ENCODE assay signal across 26 cellular contexts in genomic region chr20:23884136-23884770, GRCh38. TPM values are rescaled to one million over a fixed set of nuclear protein-coding genes. Genes with fewer than 3 reads are reported as not detected.
"Had no signal": no experiment of that assay in that cellular context is flagged by ENCODE, and none has a peak within 500 bp of the region (broad histone marks: within the 10 kb centered on the region; RNA-seq: fewer than 3 reads in every experiment).

No MANE protein-coding gene starts in this region.

- H3K27me3 Mint-ChIP-seq: activated CD8-positive, alpha-beta T cell treated with anti-CD3 and anti-CD28 coated beads for 36 hours; activated naive CD4-positive, alpha-beta T cell treated with anti-CD3 and anti-CD28 coated beads, Interleukin-2, amount 10 ng/mL, durations not matched to agents 7 days and 5 days; activated naive CD8-positive, alpha-beta T cell treated with anti-CD3 and anti-CD28 coated beads for 36 hours had no signal

- ATAC-seq: activated CD4-positive, CD25-positive, alpha-beta regulatory T cell treated with anti-CD3 and anti-CD28 coated beads, Interleukin-2, amount 50 U/mL, for 24 hours; activated CD8-positive, alpha-beta T cell treated with anti-CD3 and anti-CD28 coated beads for 36 hours; activated T-cell treated with anti-CD3 and anti-CD28 coated beads, Interleukin-2, amount 50 U/mL, for 72 hours; T-cell had no signal

- H3K27ac ChIP-seq: brain microvascular endothelial cell had no signal

- DNase-seq: activated CD4-positive, alpha-beta T cell treated with anti-CD3 and anti-CD28 coated beads for 4 hours; activated CD8-positive, alpha-beta memory T cell treated with anti-CD3 and anti-CD28 coated beads, Interleukin-2, amount 50 U/mL, for 4 hours; activated CD8-positive, alpha-beta T cell treated with anti-CD3 and anti-CD28 coated beads for 36 hours; activated gamma-delta T cell treated with Interleukin-2 at 50 U/mL for 16 hours; activated naive CD4-positive, alpha-beta T cell treated with anti-CD3 and anti-CD28 coated beads, Interleukin-2, amount 10 ng/mL, durations not matched to agents 7 days and 5 days; activated naive CD8-positive, alpha-beta T cell treated with anti-CD3 and anti-CD28 coated beads for 36 hours; activated T-cell treated with anti-CD3 and anti-CD28 coated beads, Interleukin-2, amount 50 U/mL, for 72 hours; brain microvascular endothelial cell; cerebellar nuclear complex; NCI-H1092; NCI-H1417; NCI-H1694; NCI-H2029; NCI-H2107; NCI-H2171 treated with DMSO at 0.1 percent for 48 hours; NCI-H226; NCI-H510A; NCI-H526 treated with DMSO at 0.1 percent for 48 hours; SIG-M5; T-cell; T-helper 2 cell; T1000 had no signal

- H3K4me3 Mint-ChIP-seq: activated CD8-positive, alpha-beta T cell treated with anti-CD3 and anti-CD28 coated beads for 36 hours; activated naive CD4-positive, alpha-beta T cell treated with anti-CD3 and anti-CD28 coated beads, Interleukin-2, amount 10 ng/mL, durations not matched to agents 7 days and 5 days; activated naive CD8-positive, alpha-beta T cell treated with anti-CD3 and anti-CD28 coated beads for 36 hours; activated T-cell treated with anti-CD3 and anti-CD28 coated beads, Interleukin-2, amount 50 U/mL, for 72 hours; T-cell had no signal

- H3K36me3 ChIP-seq: brain microvascular endothelial cell had no signal

- H3K4me1 Mint-ChIP-seq: activated naive CD4-positive, alpha-beta T cell treated with anti-CD3 and anti-CD28 coated beads, Interleukin-2, amount 10 ng/mL, durations not matched to agents 7 days and 5 days; activated naive CD8-positive, alpha-beta T cell treated with anti-CD3 and anti-CD28 coated beads for 36 hours; T-cell had no signal

- H3K9me3 Mint-ChIP-seq: activated CD8-positive, alpha-beta T cell treated with anti-CD3 and anti-CD28 coated beads for 36 hours; activated naive CD4-positive, alpha-beta T cell treated with anti-CD3 and anti-CD28 coated beads, Interleukin-2, amount 10 ng/mL, durations not matched to agents 7 days and 5 days; activated naive CD8-positive, alpha-beta T cell treated with anti-CD3 and anti-CD28 coated beads for 36 hours; activated T-cell treated with anti-CD3 and anti-CD28 coated beads, Interleukin-2, amount 50 U/mL, for 72 hours; activated T-helper 2 cell treated with anti-CD3 and anti-CD28 coated beads, Interferon-gamma antibody, Interleukin-2, Interleukin-4, amounts not matched to agents 10 μg/mL and 5 μg/mL and 100 μg/mL, durations not matched to agents 14 hours and 24 hours and 36 hours; T-cell had no signal

- H3K27ac Mint-ChIP-seq: activated CD8-positive, alpha-beta T cell treated with anti-CD3 and anti-CD28 coated beads for 36 hours; activated naive CD4-positive, alpha-beta T cell treated with anti-CD3 and anti-CD28 coated beads, Interleukin-2, amount 10 ng/mL, durations not matched to agents 7 days and 5 days; activated naive CD8-positive, alpha-beta T cell treated with anti-CD3 and anti-CD28 coated beads for 36 hours; activated T-cell treated with anti-CD3 and anti-CD28 coated beads, Interleukin-2, amount 50 U/mL, for 72 hours; activated T-helper 2 cell treated with anti-CD3 and anti-CD28 coated beads, Interferon-gamma antibody, Interleukin-2, Interleukin-4, amounts not matched to agents 10 μg/mL and 5 μg/mL and 100 μg/mL, durations not matched to agents 14 hours and 24 hours and 36 hours; T-cell had no signal

- H3K36me3 Mint-ChIP-seq: activated naive CD4-positive, alpha-beta T cell treated with anti-CD3 and anti-CD28 coated beads, Interleukin-2, amount 10 ng/mL, durations not matched to agents 7 days and 5 days; activated naive CD8-positive, alpha-beta T cell treated with anti-CD3 and anti-CD28 coated beads for 36 hours; T-cell had no signal

- H3K27me3 ChIP-seq: brain microvascular endothelial cell had no signal

RNA-seq across cellular contexts. Expression of gene CST5, which starts 4.7 kb away (rescaled TPM):
- total RNA-seq: activated CD8-positive, alpha-beta T cell treated with anti-CD3 and anti-CD28 coated beads for 36 hours; activated naive CD8-positive, alpha-beta T cell treated with anti-CD3 and anti-CD28 coated beads for 36 hours; activated T-cell treated with anti-CD3 and anti-CD28 coated beads, Interleukin-2, amount 50 U/mL, for 72 hours; activated T-helper 2 cell treated with anti-CD3 and anti-CD28 coated beads, Interferon-gamma antibody, Interleukin-2, Interleukin-4, amounts not matched to agents 10 μg/mL and 5 μg/mL and 100 μg/mL, durations not matched to agents 14 hours and 24 hours and 36 hours; cardiac septum; MCF 10A; T-cell had no signal

RNA-seq across cellular contexts. Expression of gene CST2, which starts 57.7 kb away (rescaled TPM):
- total RNA-seq: activated CD8-positive, alpha-beta T cell treated with anti-CD3 and anti-CD28 coated beads for 36 hours; activated naive CD8-positive, alpha-beta T cell treated with anti-CD3 and anti-CD28 coated beads for 36 hours; activated T-cell treated with anti-CD3 and anti-CD28 coated beads, Interleukin-2, amount 50 U/mL, for 72 hours; activated T-helper 2 cell treated with anti-CD3 and anti-CD28 coated beads, Interferon-gamma antibody, Interleukin-2, Interleukin-4, amounts not matched to agents 10 μg/mL and 5 μg/mL and 100 μg/mL, durations not matched to agents 14 hours and 24 hours and 36 hours; cardiac septum; MCF 10A; T-cell had no signal
